ENCODE assay signal across 14 cellular contexts in the genomic region with DNA sequence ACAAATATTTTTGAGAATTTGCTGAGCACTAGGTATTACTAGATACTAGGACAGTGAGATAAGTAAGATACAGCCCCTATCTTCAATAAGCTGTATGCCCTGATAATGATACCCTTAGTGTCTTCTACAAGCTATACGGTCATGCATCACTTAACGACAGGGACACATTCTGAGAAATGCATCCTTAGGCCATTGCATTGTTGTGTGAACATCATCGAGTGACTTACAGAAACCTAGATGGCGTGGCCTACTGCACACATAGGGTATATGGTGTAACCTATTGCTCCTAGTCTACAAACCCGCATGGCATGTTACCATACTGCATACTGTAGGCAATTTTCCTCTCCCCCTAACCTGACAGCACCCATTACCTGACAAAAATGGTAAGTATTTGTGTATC.
"Had no signal": no experiment of that assay in that cellular context is flagged by ENCODE, and none has a peak within 500 bp of the region (broad histone marks: within the 10 kb centered on the region; RNA-seq: fewer than 3 reads in every experiment).

No MANE protein-coding gene starts in this region.

- H3K27ac Mint-ChIP-seq: activated CD4-positive, alpha-beta memory T cell treated with anti-CD3 and anti-CD28 coated beads, Interleukin-2, amount 10 ng/mL, durations not matched to agents 7 days and 5 days; neural progenitor cell; T-helper 1 cell treated with Interleukin-12 subunit alpha and Interleukin-12 subunit beta and Interleukin-4 antibody, amounts not matched to agents 30 μg/mL and 1 μg/mL, for 36 hours had no signal

- DNase-seq: activated CD4-positive, alpha-beta memory T cell treated with anti-CD3 and anti-CD28 coated beads, Interleukin-2, amount 10 ng/mL, durations not matched to agents 7 days and 5 days; activated gamma-delta T cell treated with Interleukin-2 at 50 U/mL for 16 hours; activated T-cell treated with anti-CD3 and anti-CD28 coated beads, Interleukin-2, amount 50 U/mL, for 72 hours; aorta; foreskin keratinocyte; heart left ventricle; pancreas; retina; small intestine had no signal

- H3K9ac ChIP-seq: neural progenitor cell had no signal

- H3K27me3 Mint-ChIP-seq: activated CD4-positive, alpha-beta memory T cell treated with anti-CD3 and anti-CD28 coated beads, Interleukin-2, amount 10 ng/mL, durations not matched to agents 7 days and 5 days had no signal

- H3K4me3 Mint-ChIP-seq: activated CD4-positive, alpha-beta memory T cell treated with anti-CD3 and anti-CD28 coated beads, Interleukin-2, amount 10 ng/mL, durations not matched to agents 7 days and 5 days; activated T-cell treated with anti-CD3 and anti-CD28 coated beads, Interleukin-2, amount 50 U/mL, for 72 hours; neural progenitor cell; T-helper 1 cell treated with Interleukin-12 subunit alpha and Interleukin-12 subunit beta and Interleukin-4 antibody, amounts not matched to agents 30 μg/mL and 1 μg/mL, for 36 hours had no signal

- H3K36me3 Mint-ChIP-seq: neural progenitor cell had no signal

- H3K9me3 Mint-ChIP-seq: activated CD4-positive, alpha-beta memory T cell treated with anti-CD3 and anti-CD28 coated beads, Interleukin-2, amount 10 ng/mL, durations not matched to agents 7 days and 5 days; activated T-cell treated with anti-CD3 and anti-CD28 coated beads, Interleukin-2, amount 50 U/mL, for 72 hours; neural progenitor cell; T-helper 1 cell treated with Interleukin-12 subunit alpha and Interleukin-12 subunit beta and Interleukin-4 antibody, amounts not matched to agents 30 μg/mL and 1 μg/mL, for 36 hours had no signal

- ATAC-seq: activated T-cell treated with anti-CD3 and anti-CD28 coated beads, Interleukin-2, amount 50 U/mL, for 72 hours; foreskin keratinocyte; left lobe of liver; SK-N-SH treated with all-trans-retinoic acid at 6 μM for 48 hours had no signal

- H3K4me2 ChIP-seq: neural progenitor cell had no signal

- H3K36me3 ChIP-seq: breast epithelium, heart left ventricle, neural progenitor cell, pancreas had no signal

- H3K4me3 ChIP-seq: breast epithelium, heart left ventricle, neural progenitor cell, pancreas had no signal

- H3K27ac ChIP-seq: foreskin keratinocyte, neural progenitor cell had no signal

- H3K4me1 ChIP-seq: breast epithelium had no signal

- H3K27me3 ChIP-seq: breast epithelium, foreskin keratinocyte, heart left ventricle, neural progenitor cell, pancreas had no signal

- H2AFZ ChIP-seq: neural progenitor cell had no signal

- H3K9me3 ChIP-seq: breast epithelium, heart left ventricle, pancreas had no signal
